24 cellular contexts compared by ENCODE assay signal in the genomic region with DNA sequence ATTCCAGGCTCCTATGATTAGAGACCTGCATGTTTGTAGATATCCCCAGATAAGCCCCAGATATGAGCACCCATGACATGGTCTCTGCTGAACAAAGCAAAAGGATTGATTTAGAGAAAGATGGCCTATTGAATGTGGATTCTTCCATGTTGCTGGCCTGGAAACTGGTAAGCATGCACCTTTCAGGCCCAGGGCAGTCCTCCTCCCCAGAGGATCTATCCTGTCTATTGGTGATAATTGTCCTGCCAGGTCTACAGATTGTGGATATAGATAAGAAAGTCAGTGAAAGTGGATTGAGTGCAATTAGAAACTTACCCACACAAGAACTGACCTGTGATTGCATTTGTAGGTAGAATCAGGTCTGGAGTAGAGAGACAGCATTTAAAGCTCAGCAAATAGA.
DNase-seq lines count a peak whose midpoint lies in the region; ATAC-seq and TF ChIP-seq lines count a peak whose summit lies in the region.
"Had no signal": no experiment of that assay in that cellular context is flagged by ENCODE, and none has a peak within 500 bp of the region (broad histone marks: within the 10 kb centered on the region; RNA-seq: fewer than 3 reads in every experiment).

No MANE protein-coding gene starts in this region.

- H3K27me3 Mint-ChIP-seq in glutamatergic neuron (ENCODE audit: unreplicated experiment) = no peaks in the 10 kb centered on the region
- peaks cover 3% of the 10 kb centered on the region for H3K27me3 Mint-ChIP-seq in neural progenitor cell (ENCODE audit: insufficient read depth, low read depth)
- H3K27me3 Mint-ChIP-seq: B cell; CD4-positive, alpha-beta T cell had no signal

- no peak overlapping the region for H3K4me2 ChIP-seq in SK-N-SH
- no peak overlapping the region for H3K4me2 ChIP-seq in neural progenitor cell
- H3K4me2 ChIP-seq: A549; BLaER1 treated with 17β-estradiol and CSF1 and Interleukin-3, amounts not matched to agents 10 nM and 100 nM had no signal

- H3K36me3 ChIP-seq in SK-N-SH (replicated peaks in 1 of 2; ENCODE audit: control insufficient read depth in 1 of 2, insufficient read depth in 2 of 2, low read length in 1 of 2) (no peaks in the 10 kb centered on the region), neural progenitor cell (no peaks in the 10 kb centered on the region)
- H3K36me3 ChIP-seq: BLaER1 treated with 17β-estradiol and CSF1 and Interleukin-3, amounts not matched to agents 10 nM and 100 nM had no signal

- H3K27me3 ChIP-seq in SK-N-SH (ENCODE audit: insufficient read depth) (no peaks in the 10 kb centered on the region), neural progenitor cell (no peaks in the 10 kb centered on the region)
- H3K27me3 ChIP-seq: BLaER1 treated with 17β-estradiol and CSF1 and Interleukin-3, amounts not matched to agents 10 nM and 100 nM had no signal

- H3K27ac ChIP-seq in SK-N-SH (ENCODE audit: low read depth in 2 of 2, low read length in 1 of 2) (peak overlapping the region in 1 of 2 experiments; percentile 92; a peak in 2 of 4 replicates), neural progenitor cell (peak overlapping the region; percentile 53)
- H3K27ac ChIP-seq: 22Rv1; A549; BLaER1 treated with 17β-estradiol and CSF1 and Interleukin-3, amounts not matched to agents 10 nM and 100 nM; C4-2B had no signal

- no peaks in the 10 kb centered on the region for H3F3A ChIP-seq in SK-N-SH (replicated peaks; ENCODE audit: insufficient read depth)
- H3F3A ChIP-seq in neural progenitor cell (ENCODE audit: low read depth) = peaks cover 18% of the 10 kb centered on the region

- DNase-seq in SK-N-SH (no peak), SK-N-DZ (ENCODE audit: low spot score) (peak; percentile 88), glutamatergic neuron (no peak), neural progenitor cell (ENCODE audit: low spot score) (no peak), NCI-H2196 treated with DMSO at 0.1 percent for 48 hours (lab: John Stamatoyannopoulos, UW; ENCODE audit: unreplicated experiment) (no peak)
- DNase-seq in stimulated activated CD4-positive, alpha-beta T cell treated with anti-CD3 and anti-CD28 coated beads, Interleukin-4, amount 100 ng/mL, for 1 hour = no peak
- DNase-seq: AML-193; Caco-2; CD4-positive, alpha-beta T cell; CD8-positive, alpha-beta T cell; DMS 273 treated with DMSO at 0.1 percent for 48 hours; DMS153; DMS53; DMS79; DND-41; EL; GDM1 had no signal

- H3K4me3 Mint-ChIP-seq in glutamatergic neuron (ENCODE audit: unreplicated experiment) = no peak overlapping the region
- no peak overlapping the region for H3K4me3 Mint-ChIP-seq in neural progenitor cell
- H3K4me3 Mint-ChIP-seq: B cell; CD4-positive, alpha-beta T cell; CD8-positive, alpha-beta T cell had no signal

- TF ChIP-seq EP300 in SK-N-SH (IDR thresholded peaks at IDR 0.05; ENCODE audit: borderline replicate concordance in 1 of 2, low read depth in 1 of 2, low read length in 1 of 2) = peak in 1 of 2 experiments; percentile 10; a peak in 1 of 4 replicates

- no peak for TF ChIP-seq RAD21 in SK-N-SH (IDR thresholded peaks at IDR 0.05; ENCODE audit: low read length)

- H4K20me1 ChIP-seq in SK-N-SH (ENCODE audit: insufficient read depth) = no peaks in the 10 kb centered on the region
- H4K20me1 ChIP-seq in neural progenitor cell (ENCODE audit: low read depth) = no peaks in the 10 kb centered on the region
- H4K20me1 ChIP-seq: BLaER1 treated with 17β-estradiol and CSF1 and Interleukin-3, amounts not matched to agents 10 nM and 100 nM had no signal

- H3K36me3 Mint-ChIP-seq in glutamatergic neuron (ENCODE audit: unreplicated experiment) (no peaks in the 10 kb centered on the region), neural progenitor cell (no peaks in the 10 kb centered on the region)
- H3K36me3 Mint-ChIP-seq: CD8-positive, alpha-beta T cell had no signal

- no peaks in the 10 kb centered on the region; the same call in 1 of the 2 replicates for H3K9me2 ChIP-seq in SK-N-SH

- H3K9ac ChIP-seq in SK-N-SH (no peak overlapping the region), neural progenitor cell (no peak overlapping the region)
- H3K9ac ChIP-seq: BLaER1 treated with 17β-estradiol and CSF1 and Interleukin-3, amounts not matched to agents 10 nM and 100 nM had no signal

- H3K4me3 ChIP-seq in SK-N-SH (ENCODE audit: low read depth in 2 of 2, low read length in 1 of 2) (no peak overlapping the region), neural progenitor cell (no peak overlapping the region)
- H3K4me3 ChIP-seq: A549; BLaER1 treated with 17β-estradiol and CSF1 and Interleukin-3, amounts not matched to agents 10 nM and 100 nM; GM12878 had no signal

- no peaks in the 10 kb centered on the region for H3K9me3 Mint-ChIP-seq in glutamatergic neuron (ENCODE audit: unreplicated experiment)
- no peaks in the 10 kb centered on the region for H3K9me3 Mint-ChIP-seq in neural progenitor cell
- H3K9me3 Mint-ChIP-seq: CD4-positive, alpha-beta T cell; CD8-positive, alpha-beta T cell had no signal

- H3K27ac Mint-ChIP-seq in glutamatergic neuron (ENCODE audit: unreplicated experiment) (peak overlapping the region; percentile 21), neural progenitor cell (no peak overlapping the region)
- H3K27ac Mint-ChIP-seq: B cell; CD4-positive, alpha-beta T cell; CD8-positive, alpha-beta T cell had no signal

- H3K79me2 ChIP-seq in SK-N-SH (ENCODE audit: insufficient read depth) = no peaks in the 10 kb centered on the region
- peaks cover 4% of the 10 kb centered on the region for H3K79me2 ChIP-seq in neural progenitor cell (ENCODE audit: low read depth)

- H3K4me1 Mint-ChIP-seq in glutamatergic neuron (ENCODE audit: low read depth, unreplicated experiment) (peaks cover 59% of the 10 kb centered on the region), neural progenitor cell (peaks cover 23% of the 10 kb centered on the region)

- ATAC-seq in SK-N-SH treated with all-trans-retinoic acid at 6 μM for 48 hours = no peak
- ATAC-seq: A549; CD8-positive, alpha-beta T cell; GM12878 had no signal

- TF ChIP-seq CTCF in SK-N-SH (IDR thresholded peaks at IDR 0.05) = no peak
- no peak for TF ChIP-seq CTCF in glutamatergic neuron (IDR thresholded peaks at IDR 0.05; ENCODE audit: partially characterized antibody, unreplicated experiment)
- no peak for TF ChIP-seq CTCF in neural progenitor cell (IDR thresholded peaks at IDR 0.05)

- POLR2A ChIA-PET in SK-N-SH (lab: Yijun Ruan, JAX) = no interaction called here

- H3K9me3 ChIP-seq in SK-N-SH (no peaks in the 10 kb centered on the region), neural progenitor cell (ENCODE audit: low read depth) (no peaks in the 10 kb centered on the region)
- H3K9me3 ChIP-seq: A549; BLaER1 treated with 17β-estradiol and CSF1 and Interleukin-3, amounts not matched to agents 10 nM and 100 nM; Caco-2 had no signal

- H3K4me1 ChIP-seq in SK-N-SH (ENCODE audit: control insufficient read depth in 1 of 2, insufficient read depth in 2 of 2, low read depth in 1 of 2, low read length in 1 of 2) = peaks cover 10 to 73% of the 10 kb centered on the region in 2 experiments; a peak in 2 of 4 replicates
- peaks cover 44% of the 10 kb centered on the region for H3K4me1 ChIP-seq in neural progenitor cell
- H3K4me1 ChIP-seq: A549, Caco-2 had no signal

- CTCF ChIA-PET in SK-N-SH (lab: Yijun Ruan, JAX) = interaction anchor here (2.4 to 3.3 kb wide), 2 partner anchors 205 to 271 kb away, joined by 10 to 25 read pairs; no protein-coding TSS in a partner anchor

- H2AFZ ChIP-seq in SK-N-SH (ENCODE audit: low read depth) = no peak overlapping the region
- H2AFZ ChIP-seq in neural progenitor cell (replicated peaks) = no peak overlapping the region

TF ChIP-seq in SK-N-SH, 30 proteins besides CTCF, POLR2A, EP300 and RAD21:
- TF ChIP-seq GATA2 (CRISPR knock-in tag; IDR thresholded peaks at IDR 0.05) = peak; percentile 68
- no peak for TF ChIP-seq FOXJ3 (CRISPR knock-in tag; IDR thresholded peaks at IDR 0.05)
- TF ChIP-seq RCOR1 (IDR thresholded peaks at IDR 0.05; ENCODE audit: low read length) = no peak

TF ChIP-seq in SK-N-SH treated with all-trans-retinoic acid at 6 μM for 48 hours, 23 proteins besides CTCF, POLR2A, EP300 and RAD21 (continues in another document):
- no peak for TF ChIP-seq ARNTL (CRISPR knock-in tag; IDR thresholded peaks at IDR 0.05; ENCODE audit: borderline replicate concordance, low read depth)
- no peak for TF ChIP-seq ZNF8 (CRISPR knock-in tag; IDR thresholded peaks at IDR 0.05)
- TF ChIP-seq, protein P1, sequence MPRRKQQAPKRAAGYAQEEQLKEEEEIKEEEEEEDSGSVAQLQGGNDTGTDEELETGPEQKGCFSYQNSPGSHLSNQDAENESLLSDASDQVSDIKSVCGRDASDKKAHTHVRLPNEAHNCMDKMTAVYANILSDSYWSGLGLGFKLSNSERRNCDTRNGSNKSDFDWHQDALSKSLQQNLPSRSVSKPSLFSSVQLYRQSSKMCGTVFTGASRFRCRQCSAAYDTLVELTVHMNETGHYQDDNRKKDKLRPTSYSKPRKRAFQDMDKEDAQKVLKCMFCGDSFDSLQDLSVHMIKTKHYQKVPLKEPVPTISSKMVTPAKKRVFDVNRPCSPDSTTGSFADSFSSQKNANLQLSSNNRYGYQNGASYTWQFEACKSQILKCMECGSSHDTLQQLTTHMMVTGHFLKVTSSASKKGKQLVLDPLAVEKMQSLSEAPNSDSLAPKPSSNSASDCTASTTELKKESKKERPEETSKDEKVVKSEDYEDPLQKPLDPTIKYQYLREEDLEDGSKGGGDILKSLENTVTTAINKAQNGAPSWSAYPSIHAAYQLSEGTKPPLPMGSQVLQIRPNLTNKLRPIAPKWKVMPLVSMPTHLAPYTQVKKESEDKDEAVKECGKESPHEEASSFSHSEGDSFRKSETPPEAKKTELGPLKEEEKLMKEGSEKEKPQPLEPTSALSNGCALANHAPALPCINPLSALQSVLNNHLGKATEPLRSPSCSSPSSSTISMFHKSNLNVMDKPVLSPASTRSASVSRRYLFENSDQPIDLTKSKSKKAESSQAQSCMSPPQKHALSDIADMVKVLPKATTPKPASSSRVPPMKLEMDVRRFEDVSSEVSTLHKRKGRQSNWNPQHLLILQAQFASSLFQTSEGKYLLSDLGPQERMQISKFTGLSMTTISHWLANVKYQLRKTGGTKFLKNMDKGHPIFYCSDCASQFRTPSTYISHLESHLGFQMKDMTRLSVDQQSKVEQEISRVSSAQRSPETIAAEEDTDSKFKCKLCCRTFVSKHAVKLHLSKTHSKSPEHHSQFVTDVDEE (CRISPR knock-in tag; IDR thresholded peaks at IDR 0.05) = no peak
- no peak for TF ChIP-seq RARB (CRISPR knock-in tag; IDR thresholded peaks at IDR 0.05)
- TF ChIP-seq ZFP3 (CRISPR knock-in tag; IDR thresholded peaks at IDR 0.05) = no peak
- no peak for TF ChIP-seq SNAI2 (CRISPR knock-in tag; IDR thresholded peaks at IDR 0.05)
